Comparison of ENCODE assay signal across 8 cellular contexts in the genomic region with DNA sequence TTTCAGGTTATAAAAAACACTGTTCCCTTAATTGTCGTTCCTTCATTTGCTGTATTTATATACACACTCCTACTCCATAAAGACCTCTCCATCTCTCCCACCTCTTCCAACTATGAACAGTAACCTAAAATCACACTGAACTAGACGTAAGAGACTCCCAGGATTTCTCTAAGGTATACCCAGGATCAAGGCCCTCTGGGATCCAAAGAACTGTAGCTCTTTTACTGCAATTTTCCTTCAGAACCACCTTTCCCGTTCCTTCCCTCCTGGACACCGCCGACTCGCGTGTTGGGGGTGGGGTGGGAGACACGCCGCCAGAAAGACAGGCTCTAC. TPM values are rescaled to one million over a fixed set of nuclear protein-coding genes. Genes with fewer than 3 reads are reported as not detected.
DNase-seq lines count a peak whose midpoint lies in the region; ATAC-seq, FAIRE-seq and TF ChIP-seq lines count a peak whose summit lies in the region.

No MANE protein-coding gene starts in this region.

- H3K27me3 ChIP-seq in HepG2 (ENCODE audit: control insufficient read depth in 1 of 2, insufficient read depth in 2 of 2, low read length in 2 of 2) (no peaks in the 10 kb centered on the region; a peak in 1 of 5 replicates), transverse colon (no peaks in the 10 kb centered on the region)

- 0% methylated on average over 9 of the region's 9 CpGs for WGBS in HepG2 (ENCODE audit: low lambda C conversion rate)
- 0% methylated on average over 9 of the region's 9 CpGs; no CpG with 5 or more reads in 1 of the 2 donors for WGBS in transverse colon (ENCODE audit: low coverage in 1 of 2), 2 donors

- TF ChIP-seq CTCF in HepG2 (CRISPR knock-in tag; IDR thresholded peaks at IDR 0.05) (no peak), transverse colon (IDR thresholded peaks at IDR 0.05) (no peak)

- H3K4me2 ChIP-seq in HepG2 (ENCODE audit: low read depth, low read length), result peak overlapping the region; percentile 76

- TF ChIP-seq POLR2A in HepG2 (IDR thresholded peaks at IDR 0.05; ENCODE audit: insufficient read depth in 1 of 2, low read depth in 2 of 2, low read length in 2 of 2) (no peak), transverse colon (IDR thresholded peaks at IDR 0.05) (no peak)

- no peak for ATAC-seq in activated T-cell treated with anti-CD3 and anti-CD28 coated beads, Interleukin-2, amount 50 U/mL, for 72 hours (replicated peaks in 1 of 2)
- no peak for ATAC-seq in activated naive CD8-positive, alpha-beta T cell treated with anti-CD3 and anti-CD28 coated beads, Interleukin-2, amount 10 ng/mL, durations not matched to agents 7 days and 5 days (ENCODE audit: low read depth)
- ATAC-seq in HepG2 (peak; percentile 11), GM19351 (IDR thresholded peaks at IDR 0.05; ENCODE audit: unreplicated experiment) (no peak)

- TF ChIP-seq RAD21 in HepG2 (CRISPR knock-in tag; IDR thresholded peaks at IDR 0.05), result no peak

- intact Hi-C loops in HepG2 (cut with micrococcal nuclease; ENCODE audit: unreplicated experiment), result loop anchor here (5.0 kb wide), 1 partner anchor 150 kb away; a partner anchor contains a TSS
- intact Hi-C loops in transverse colon (cut with DNase I; ENCODE audit: low total_unique reads), result no loop called here

- BruUV-seq in HepG2 (replicated peaks; lab: Mats Ljungman, UMichigan), result no TSS peak

- H3K36me3 ChIP-seq in HepG2 (replicated peaks in 1 of 2; ENCODE audit: control insufficient read depth in 1 of 2, insufficient read depth in 2 of 2, low read length in 2 of 2) (peaks cover 0 to 4% of the 10 kb centered on the region in 2 experiments; a peak in 1 of 5 replicates), transverse colon (no peaks in the 10 kb centered on the region)

- H3K4me3 ChIP-seq in HepG2 (replicated peaks in 1 of 3; ENCODE audit: insufficient read depth in 1 of 3, low read depth in 2 of 3, low read length in 3 of 3) (peak overlapping the region; percentile 79 to 97 (median 96)), transverse colon (peak overlapping the region; percentile 72 to 84 (median 78))

- H3K9me3 Mint-ChIP-seq in activated T-cell treated with anti-CD3 and anti-CD28 coated beads, Interleukin-2, amount 50 U/mL, for 72 hours, result no peaks in the 10 kb centered on the region
- H3K9me3 Mint-ChIP-seq in activated naive CD8-positive, alpha-beta T cell treated with anti-CD3 and anti-CD28 coated beads, Interleukin-2, amount 10 ng/mL, durations not matched to agents 7 days and 5 days, result no peaks in the 10 kb centered on the region

- H3K9me3 ChIP-seq in HepG2 (ENCODE audit: low read length) (no peaks in the 10 kb centered on the region), transverse colon (no peaks in the 10 kb centered on the region)

- H3K27ac ChIP-seq in HepG2 (ENCODE audit: extremely low read length, insufficient read depth, low read length) (peak overlapping the region; percentile 97), transverse colon (peak overlapping the region; percentile 96 to 99 (median 97))

- H3K79me2 ChIP-seq in HepG2 (ENCODE audit: insufficient read depth, low read length), result peaks cover 59% of the 10 kb centered on the region

- H3K4me1 ChIP-seq in HepG2 (ENCODE audit: insufficient read depth, low read length), result peaks cover 23% of the 10 kb centered on the region
- H3K4me1 ChIP-seq in transverse colon, result peaks cover 4 to 36% (median 17%) of the 10 kb centered on the region in 4 donors

- CTCF ChIA-PET in HepG2 (lab: Yijun Ruan, JAX; ENCODE audit: low intra/inter-chr PET ratio, low total read pairs), result no interaction called here

- in situ Hi-C loops in HepG2 (cut with HindIII; ENCODE audit: extremely low pct_ligation_motif_present, low pct_unique_long_range_greater_than_20kb), result loop anchor here (10.0 kb wide), 1 partner anchor 152 kb away; a partner anchor contains a TSS
- in situ Hi-C loops in transverse colon (cut with MboI; ENCODE audit: low pct_ligation_motif_present in 1 of 4, low pct_unique_long_range_greater_than_20kb in 1 of 4, low sequenced_read_pairs in 3 of 4), result loop anchor here in 1 of 4 donors (25.0 kb wide), 1 partner anchor 155 kb away; a partner anchor contains a TSS

- peaks cover 18% of the 10 kb centered on the region for H4K20me1 ChIP-seq in HepG2 (ENCODE audit: insufficient read depth, low read length)

- FAIRE-seq in HepG2 (lab: Jason Lieb, UNC), result no peak

- H3K36me3 Mint-ChIP-seq in activated T-cell treated with anti-CD3 and anti-CD28 coated beads, Interleukin-2, amount 50 U/mL, for 72 hours (ENCODE audit: insufficient read depth in 2 of 2), result peaks cover 4% of the 10 kb centered on the region in 2 donors
- peaks cover 16% of the 10 kb centered on the region for H3K36me3 Mint-ChIP-seq in activated naive CD8-positive, alpha-beta T cell treated with anti-CD3 and anti-CD28 coated beads, Interleukin-2, amount 10 ng/mL, durations not matched to agents 7 days and 5 days

- POLR2A ChIA-PET in activated naive CD8-positive, alpha-beta T cell treated with anti-CD3 and anti-CD28 coated beads, Interleukin-2, amount 10 ng/mL, durations not matched to agents 7 days and 5 days (lab: Charles Lee), result interaction anchor here (0.5 to 3.7 kb wide), 13 partner anchors 10 to 1170 kb away, joined by 3 to 51 read pairs (median 4); a partner anchor contains a TSS
- POLR2A ChIA-PET in HepG2 (lab: Yijun Ruan, JAX), result interaction anchor here (0.7 to 3.7 kb wide), 19 partner anchors 8 to 208 kb away, joined by 3 to 77 read pairs (median 5); a partner anchor contains a TSS

- no peak for DNase-seq in activated T-cell treated with anti-CD3 and anti-CD28 coated beads, Interleukin-2, amount 50 U/mL, for 72 hours
- no peak for DNase-seq in activated T-cell treated with anti-CD3 and anti-CD28 coated beads for 4 hours
- no peak for DNase-seq in activated naive CD8-positive, alpha-beta T cell treated with anti-CD3 and anti-CD28 coated beads, Interleukin-2, amount 10 ng/mL, durations not matched to agents 7 days and 5 days
- no peak for DNase-seq in HepG2 (ENCODE audit: low spot score)
- DNase-seq in transverse colon, result no peak
- no peak for DNase-seq in NCI-H1930 (lab: John Stamatoyannopoulos, UW)
- no peak for DNase-seq in stimulated activated CD4-positive, alpha-beta T cell treated with anti-CD3 and anti-CD28 coated beads, Interleukin-4, amount 100 ng/mL, for 24 hours

- peak overlapping the region; percentile 100 for H3K9ac ChIP-seq in HepG2 (ENCODE audit: insufficient read depth, low read depth, low read length)

- H2AFZ ChIP-seq in HepG2 (ENCODE audit: low read length), result no peak overlapping the region

- peaks cover 23% of the 10 kb centered on the region for H3K4me1 Mint-ChIP-seq in activated T-cell treated with anti-CD3 and anti-CD28 coated beads, Interleukin-2, amount 50 U/mL, for 72 hours (ENCODE audit: low read depth)
- H3K4me1 Mint-ChIP-seq in activated naive CD8-positive, alpha-beta T cell treated with anti-CD3 and anti-CD28 coated beads, Interleukin-2, amount 10 ng/mL, durations not matched to agents 7 days and 5 days, result peaks cover 28% of the 10 kb centered on the region

- TF ChIP-seq EP300 in HepG2 (IDR thresholded peaks at IDR 0.05; ENCODE audit: low read depth in 2 of 2, low read length in 2 of 2) (no peak), HepG2 (CRISPR knock-in tag; IDR thresholded peaks at IDR 0.05; ENCODE audit: borderline replicate concordance) (no peak), transverse colon (IDR thresholded peaks at IDR 0.05; ENCODE audit: low read depth) (no peak)

- H3K27me3 Mint-ChIP-seq in activated T-cell treated with anti-CD3 and anti-CD28 coated beads, Interleukin-2, amount 50 U/mL, for 72 hours (ENCODE audit: low read depth), result no peaks in the 10 kb centered on the region
- H3K27me3 Mint-ChIP-seq in activated naive CD8-positive, alpha-beta T cell treated with anti-CD3 and anti-CD28 coated beads, Interleukin-2, amount 10 ng/mL, durations not matched to agents 7 days and 5 days, result no peaks in the 10 kb centered on the region

- peak overlapping the region; percentile 98 for H3K27ac Mint-ChIP-seq in activated T-cell treated with anti-CD3 and anti-CD28 coated beads, Interleukin-2, amount 50 U/mL, for 72 hours
- peak overlapping the region; percentile 98 for H3K27ac Mint-ChIP-seq in activated naive CD8-positive, alpha-beta T cell treated with anti-CD3 and anti-CD28 coated beads, Interleukin-2, amount 10 ng/mL, durations not matched to agents 7 days and 5 days

- H3K4me3 Mint-ChIP-seq in activated T-cell treated with anti-CD3 and anti-CD28 coated beads, Interleukin-2, amount 50 U/mL, for 72 hours, result peak overlapping the region; percentile 94 to 100
- H3K4me3 Mint-ChIP-seq in activated naive CD8-positive, alpha-beta T cell treated with anti-CD3 and anti-CD28 coated beads, Interleukin-2, amount 10 ng/mL, durations not matched to agents 7 days and 5 days, result peak overlapping the region; percentile 95

RNA-seq across cellular contexts. Expression of a gene that starts 0.7 kb away (rescaled TPM):
- total RNA-seq in activated T-cell treated with anti-CD3 and anti-CD28 coated beads, Interleukin-2, amount 50 U/mL, for 72 hours, result 10 to 100 TPM; 24.0 to 24.6 TPM
- 10 to 100 TPM; 37.7 to 38.5 TPM for total RNA-seq in activated naive CD8-positive, alpha-beta T cell treated with anti-CD3 and anti-CD28 coated beads, Interleukin-2, amount 10 ng/mL, durations not matched to agents 7 days and 5 days
- total RNA-seq in HepG2 (2016; rRNA removed; fragmentation: Illumina TruSeq; extraction: Trizol) (12.6 and 16.4 TPM in 2 replicates), transverse colon (10 to 100 TPM; 13.1 to 28.4 (median 19.4) TPM)
- 8.1 and 10.9 TPM in 2 replicates for total RNA-seq in HepG2 (2016; cell fraction: cytosol; rRNA removed; fragmentation: Illumina TruSeq; extraction: Trizol; ENCODE audit: low read depth)
- 12.6 and 15.5 TPM in 2 replicates for total RNA-seq in HepG2 (2016; cell fraction: insoluble cytoplasmic fraction; rRNA removed; fragmentation: Illumina TruSeq; extraction: Trizol)
- 11.0 and 12.1 TPM in 2 replicates for total RNA-seq in HepG2 (2016; cell fraction: membrane; rRNA removed; fragmentation: Illumina TruSeq; extraction: Trizol)
- 16.5 and 18.6 TPM in 2 replicates for total RNA-seq in HepG2 (2016; cell fraction: nucleus; rRNA removed; fragmentation: Illumina TruSeq; extraction: Trizol)
- polyA plus RNA-seq in HepG2 (2011; rRNA removed), result 9.9 TPM in 2 replicates
- polyA plus RNA-seq in HepG2 (2011; cell fraction: cytosol; rRNA removed), result 6.1 and 8.1 TPM in 2 replicates
- polyA plus RNA-seq in HepG2 (2011; cell fraction: nucleus; rRNA removed), result 11.4 and 11.9 TPM in 2 replicates
- 11.4 and 11.7 TPM in 2 replicates for polyA plus RNA-seq in HepG2 (2012)
- polyA plus RNA-seq in HepG2 (2016; cell fraction: cytosol; fragmentation: Illumina TruSeq; extraction: Trizol; ENCODE audit: low read depth), result 0.65 and 0.83 TPM in 2 replicates
- polyA plus RNA-seq in HepG2 (2016; cell fraction: insoluble cytoplasmic fraction; fragmentation: Illumina TruSeq; extraction: Trizol; ENCODE audit: low read depth), result 11.7 and 12.4 TPM in 2 replicates
- polyA plus RNA-seq in HepG2 (2016; cell fraction: membrane; fragmentation: Illumina TruSeq; extraction: Trizol; ENCODE audit: low read depth), result 2.1 and 2.4 TPM in 2 replicates
- polyA plus RNA-seq in HepG2 (2016; cell fraction: nucleus; fragmentation: Illumina TruSeq; extraction: Trizol; ENCODE audit: insufficient read depth, low read depth), result 19.1 and 22.3 TPM in 2 replicates
- 15.2 and 18.5 TPM in 2 replicates for polyA minus RNA-seq in HepG2 (2011; rRNA and poly(A)+ RNA removed; ENCODE audit: low replicate concordance)
- polyA minus RNA-seq in HepG2 (2011; cell fraction: cytosol; rRNA and poly(A)+ RNA removed), result 17.5 and 19.1 TPM in 2 replicates
- polyA minus RNA-seq in HepG2 (2011; cell fraction: nucleus; rRNA and poly(A)+ RNA removed), result 46.6 and 53.5 TPM in 2 replicates

RNA-seq across cellular contexts. Expression of a gene that starts 29.1 kb away (rescaled TPM):
- total RNA-seq in activated T-cell treated with anti-CD3 and anti-CD28 coated beads, Interleukin-2, amount 50 U/mL, for 72 hours, result 10 to 100 TPM; 66.6 to 78.7 TPM
- 10 to 100 TPM; 61.2 to 67.6 TPM for total RNA-seq in activated naive CD8-positive, alpha-beta T cell treated with anti-CD3 and anti-CD28 coated beads, Interleukin-2, amount 10 ng/mL, durations not matched to agents 7 days and 5 days
- total RNA-seq in HepG2 (2016; rRNA removed; fragmentation: Illumina TruSeq; extraction: Trizol) (85.1 and 148 TPM in 2 replicates), transverse colon (10 to 100 TPM; 14.7 to 54.3 (median 29.3) TPM)
- total RNA-seq in HepG2 (2016; cell fraction: cytosol; rRNA removed; fragmentation: Illumina TruSeq; extraction: Trizol; ENCODE audit: low read depth), result 12.9 and 14.6 TPM in 2 replicates
- 88.2 and 150 TPM in 2 replicates for total RNA-seq in HepG2 (2016; cell fraction: insoluble cytoplasmic fraction; rRNA removed; fragmentation: Illumina TruSeq; extraction: Trizol)
- total RNA-seq in HepG2 (2016; cell fraction: membrane; rRNA removed; fragmentation: Illumina TruSeq; extraction: Trizol), result 37.4 and 44.8 TPM in 2 replicates
- 50.3 and 56.3 TPM in 2 replicates for total RNA-seq in HepG2 (2016; cell fraction: nucleus; rRNA removed; fragmentation: Illumina TruSeq; extraction: Trizol)
- 33.0 and 38.9 TPM in 2 replicates for polyA plus RNA-seq in HepG2 (2011; rRNA removed)
- polyA plus RNA-seq in HepG2 (2011; cell fraction: cytosol; rRNA removed), result 16.9 and 17.1 TPM in 2 replicates
- polyA plus RNA-seq in HepG2 (2011; cell fraction: nucleus; rRNA removed), result 20.9 and 25.1 TPM in 2 replicates
- 20.9 and 26.3 TPM in 2 replicates for polyA plus RNA-seq in HepG2 (2012)
- polyA plus RNA-seq in HepG2 (2016; cell fraction: cytosol; fragmentation: Illumina TruSeq; extraction: Trizol; ENCODE audit: low read depth), result 4.1 and 4.3 TPM in 2 replicates
- 65.8 and 72.7 TPM in 2 replicates for polyA plus RNA-seq in HepG2 (2016; cell fraction: insoluble cytoplasmic fraction; fragmentation: Illumina TruSeq; extraction: Trizol; ENCODE audit: low read depth)
- polyA plus RNA-seq in HepG2 (2016; cell fraction: membrane; fragmentation: Illumina TruSeq; extraction: Trizol; ENCODE audit: low read depth), result 14.1 and 16.4 TPM in 2 replicates
- polyA plus RNA-seq in HepG2 (2016; cell fraction: nucleus; fragmentation: Illumina TruSeq; extraction: Trizol; ENCODE audit: insufficient read depth, low read depth), result 49.9 and 50.1 TPM in 2 replicates
- 92.6 and 112 TPM in 2 replicates for polyA minus RNA-seq in HepG2 (2011; rRNA and poly(A)+ RNA removed; ENCODE audit: low replicate concordance)
- polyA minus RNA-seq in HepG2 (2011; cell fraction: cytosol; rRNA and poly(A)+ RNA removed), result 55.7 and 62.7 TPM in 2 replicates
- polyA minus RNA-seq in HepG2 (2011; cell fraction: nucleus; rRNA and poly(A)+ RNA removed), result 44.9 and 55.3 TPM in 2 replicates

RNA-seq across cellular contexts. Expression of a gene that starts 32.3 kb away (rescaled TPM):
- total RNA-seq in activated T-cell treated with anti-CD3 and anti-CD28 coated beads, Interleukin-2, amount 50 U/mL, for 72 hours, result 10 to 100 TPM; 83.5 to 86.2 TPM
- total RNA-seq in activated naive CD8-positive, alpha-beta T cell treated with anti-CD3 and anti-CD28 coated beads, Interleukin-2, amount 10 ng/mL, durations not matched to agents 7 days and 5 days, result 10 to 100 TPM; 76.9 to 80.0 TPM
- total RNA-seq in HepG2 (2016; rRNA removed; fragmentation: Illumina TruSeq; extraction: Trizol), result 134 and 169 TPM in 2 replicates
- 60.5 and 63.6 TPM in 2 replicates for total RNA-seq in HepG2 (2016; cell fraction: cytosol; rRNA removed; fragmentation: Illumina TruSeq; extraction: Trizol; ENCODE audit: low read depth)
- 127 and 165 TPM in 2 replicates for total RNA-seq in HepG2 (2016; cell fraction: insoluble cytoplasmic fraction; rRNA removed; fragmentation: Illumina TruSeq; extraction: Trizol)
- 55.2 and 56.6 TPM in 2 replicates for total RNA-seq in HepG2 (2016; cell fraction: membrane; rRNA removed; fragmentation: Illumina TruSeq; extraction: Trizol)
- total RNA-seq in HepG2 (2016; cell fraction: nucleus; rRNA removed; fragmentation: Illumina TruSeq; extraction: Trizol), result 108 and 132 TPM in 2 replicates
- polyA plus RNA-seq in HepG2 (2011; rRNA removed), result 95.6 and 112 TPM in 2 replicates
- 126 and 132 TPM in 2 replicates for polyA plus RNA-seq in HepG2 (2011; cell fraction: cytosol; rRNA removed)
- polyA plus RNA-seq in HepG2 (2011; cell fraction: nucleus; rRNA removed), result 35.3 and 41.3 TPM in 2 replicates
- polyA plus RNA-seq in HepG2 (2012), result 79.1 and 111 TPM in 2 replicates
- 32.9 and 34.1 TPM in 2 replicates for polyA plus RNA-seq in HepG2 (2016; cell fraction: cytosol; fragmentation: Illumina TruSeq; extraction: Trizol; ENCODE audit: low read depth)
- polyA plus RNA-seq in HepG2 (2016; cell fraction: insoluble cytoplasmic fraction; fragmentation: Illumina TruSeq; extraction: Trizol; ENCODE audit: low read depth), result 127 and 131 TPM in 2 replicates
- 34.7 and 37.2 TPM in 2 replicates for polyA plus RNA-seq in HepG2 (2016; cell fraction: membrane; fragmentation: Illumina TruSeq; extraction: Trizol; ENCODE audit: low read depth)
- polyA plus RNA-seq in HepG2 (2016; cell fraction: nucleus; fragmentation: Illumina TruSeq; extraction: Trizol; ENCODE audit: insufficient read depth, low read depth), result 205 and 218 TPM in 2 replicates
- polyA minus RNA-seq in HepG2 (2011; rRNA and poly(A)+ RNA removed; ENCODE audit: low replicate concordance), result 35.2 and 45.1 TPM in 2 replicates
- 59.3 and 61.4 TPM in 2 replicates for polyA minus RNA-seq in HepG2 (2011; cell fraction: cytosol; rRNA and poly(A)+ RNA removed)
- 36.8 and 40.4 TPM in 2 replicates for polyA minus RNA-seq in HepG2 (2011; cell fraction: nucleus; rRNA and poly(A)+ RNA removed)
- total RNA-seq in transverse colon, result 10 to 100 TPM; 25.8 to 97.3 (median 64.4) TPM
